In genomic region chr13:40438022-40438692, GRCh38 we compare ENCODE assay signal across 11 cellular contexts.
DNase-seq lines count a peak whose midpoint lies in the region; ATAC-seq and TF ChIP-seq lines count a peak whose summit lies in the region.
"Had no signal": no experiment of that assay in that cellular context is flagged by ENCODE, and none has a peak within 500 bp of the region (broad histone marks: within the 10 kb centered on the region; RNA-seq: fewer than 3 reads in every experiment).

No MANE protein-coding gene starts in this region.

- peak overlapping the region; percentile 44 for H3K4me2 ChIP-seq in OCI-LY3 (ENCODE audit: low read length)
- H3K4me2 ChIP-seq in PC-9 = no peak overlapping the region

- POLR2A ChIA-PET in PC-9 (lab: Charles Lee; ENCODE audit: unreplicated experiment) = interaction anchor here (0.6 kb wide), 1 partner anchor 745 kb away, joined by 3 read pairs; no protein-coding TSS in a partner anchor

- BruUV-seq in PC-9 (replicated peaks; lab: Mats Ljungman, UMichigan) = no TSS peak

- H3K4me3 ChIP-seq in OCI-LY3 (ENCODE audit: low read length) (no peak overlapping the region), esophagus squamous epithelium (no peak overlapping the region), psoas muscle (peak overlapping the region; percentile 50), PC-9 (no peak overlapping the region)
- H3K4me3 ChIP-seq: colonic mucosa had no signal

- H3K9ac ChIP-seq in OCI-LY3 (ENCODE audit: low read length) = no peak overlapping the region

- peak; percentile 36 for DNase-seq in AG20443 (ENCODE audit: low spot score)
- no peak for DNase-seq in esophagus squamous epithelium (lab: John Stamatoyannopoulos, UW)
- DNase-seq in psoas muscle = no peak
- no peak for DNase-seq in hippocampal formation (lab: John Stamatoyannopoulos, UW)
- no peak for DNase-seq in PC-9
- DNase-seq in nucleus accumbens (lab: John Stamatoyannopoulos, UW) = no peak
- DNase-seq: activated gamma-delta T cell treated with Interleukin-2 at 50 U/mL for 16 hours, colonic mucosa, NCI-H446 treated with DMSO at 0.1 percent for 48 hours had no signal

- H3K9me3 ChIP-seq in OCI-LY3 (ENCODE audit: insufficient read depth, low read length) (no peaks in the 10 kb centered on the region), esophagus squamous epithelium (no peaks in the 10 kb centered on the region), psoas muscle (no peaks in the 10 kb centered on the region), PC-9 (ENCODE audit: insufficient read depth, low read depth) (no peaks in the 10 kb centered on the region)
- H3K9me3 ChIP-seq: colonic mucosa had no signal

- peaks cover 5% of the 10 kb centered on the region; the same call in 1 of the 2 replicates for H3K27me3 ChIP-seq in OCI-LY3 (ENCODE audit: low read depth, low read length)
- H3K27me3 ChIP-seq in esophagus squamous epithelium = no peaks in the 10 kb centered on the region
- H3K27me3 ChIP-seq in psoas muscle (ENCODE audit: insufficient read depth in 3 of 3, low read length in 2 of 3) = no peaks in the 10 kb centered on the region
- H3K27me3 ChIP-seq in PC-9 (ENCODE audit: insufficient read depth, low read depth) = no peaks in the 10 kb centered on the region
- H3K27me3 ChIP-seq: colonic mucosa had no signal

- H3K4me1 ChIP-seq in OCI-LY3 (ENCODE audit: low read length) (peaks cover 30% of the 10 kb centered on the region), esophagus squamous epithelium (peaks cover 8 to 45% (median 23%) of the 10 kb centered on the region in 3 donors), psoas muscle (peaks cover 42% of the 10 kb centered on the region), PC-9 (replicated peaks; ENCODE audit: insufficient read depth) (peaks cover 23% of the 10 kb centered on the region)
- H3K4me1 ChIP-seq: colonic mucosa had no signal

- CTCF ChIA-PET in PC-9 (lab: Charles Lee) = no interaction called here

- intact Hi-C loops in esophagus squamous epithelium (cut with DNase I) (no loop called here), psoas muscle (cut with DNase I) (no loop called here), PC-9 (cut with micrococcal nuclease; ENCODE audit: unreplicated experiment) (no loop called here)

- H3K79me2 ChIP-seq in OCI-LY3 (ENCODE audit: low read length) (no peaks in the 10 kb centered on the region), PC-9 (ENCODE audit: low read depth) (no peaks in the 10 kb centered on the region)

- H3K36me3 ChIP-seq in OCI-LY3 (replicated peaks; ENCODE audit: low read depth, low read length) (no peaks in the 10 kb centered on the region), esophagus squamous epithelium (no peaks in the 10 kb centered on the region), psoas muscle (ENCODE audit: insufficient read depth in 1 of 2, low read depth in 1 of 2) (no peaks in the 10 kb centered on the region), PC-9 (ENCODE audit: low read depth) (no peaks in the 10 kb centered on the region)
- H3K36me3 ChIP-seq: colonic mucosa had no signal

- 39 to 59% methylated on average over 6 of the region's 6 CpGs for WGBS in esophagus squamous epithelium, 2 donors
- 61 to 80% (median 73%) methylated on average over 6 of the region's 6 CpGs for WGBS in psoas muscle, 3 donors

- H2AFZ ChIP-seq in OCI-LY3 (ENCODE audit: low read depth, low read length) = no peak overlapping the region
- no peak overlapping the region for H2AFZ ChIP-seq in PC-9

- no peak for TF ChIP-seq POLR2A in esophagus squamous epithelium (IDR thresholded peaks at IDR 0.05)

- H3F3A ChIP-seq in PC-9 (ENCODE audit: insufficient read depth, low read depth) = no peaks in the 10 kb centered on the region

- TF ChIP-seq CTCF in OCI-LY3 (IDR thresholded peaks at IDR 0.05; ENCODE audit: low read depth, low read length) (no peak), esophagus squamous epithelium (IDR thresholded peaks at IDR 0.05) (no peak), psoas muscle (IDR thresholded peaks at IDR 0.05) (no peak), PC-9 (conservative IDR thresholded peaks at IDR 0.05) (no peak)

- ATAC-seq in psoas muscle (no peak), HG03097 (IDR thresholded peaks at IDR 0.05; ENCODE audit: low FRiP score, unreplicated experiment) (no peak)

- H3K27ac ChIP-seq in OCI-LY3 (ENCODE audit: low read length) (no peak overlapping the region), esophagus squamous epithelium (peak overlapping the region in 3 of 4 donors; percentile 45 to 72 (median 62)), psoas muscle (peak overlapping the region; percentile 68), PC-9 (no peak overlapping the region)
- H3K27ac ChIP-seq: colonic mucosa had no signal

- H4K20me1 ChIP-seq in OCI-LY3 (ENCODE audit: insufficient read depth, low read length) = no peaks in the 10 kb centered on the region
- no peaks in the 10 kb centered on the region for H4K20me1 ChIP-seq in PC-9 (ENCODE audit: insufficient read depth)

- no peaks in the 10 kb centered on the region for H3K9me2 ChIP-seq in PC-9 (ENCODE audit: insufficient read depth)

Comparison
In these comparisons a context has a peak if more than half of its experiments do, and no peak if none do; other contexts are left out.
1. H3K27ac ChIP-seq: peak in esophagus squamous epithelium (3 of 4) and psoas muscle (single experiment); none in OCI-LY3 (single experiment) and PC-9 (single experiment).